Comparison of ENCODE assay signal across 8 cellular contexts in the genomic region with DNA sequence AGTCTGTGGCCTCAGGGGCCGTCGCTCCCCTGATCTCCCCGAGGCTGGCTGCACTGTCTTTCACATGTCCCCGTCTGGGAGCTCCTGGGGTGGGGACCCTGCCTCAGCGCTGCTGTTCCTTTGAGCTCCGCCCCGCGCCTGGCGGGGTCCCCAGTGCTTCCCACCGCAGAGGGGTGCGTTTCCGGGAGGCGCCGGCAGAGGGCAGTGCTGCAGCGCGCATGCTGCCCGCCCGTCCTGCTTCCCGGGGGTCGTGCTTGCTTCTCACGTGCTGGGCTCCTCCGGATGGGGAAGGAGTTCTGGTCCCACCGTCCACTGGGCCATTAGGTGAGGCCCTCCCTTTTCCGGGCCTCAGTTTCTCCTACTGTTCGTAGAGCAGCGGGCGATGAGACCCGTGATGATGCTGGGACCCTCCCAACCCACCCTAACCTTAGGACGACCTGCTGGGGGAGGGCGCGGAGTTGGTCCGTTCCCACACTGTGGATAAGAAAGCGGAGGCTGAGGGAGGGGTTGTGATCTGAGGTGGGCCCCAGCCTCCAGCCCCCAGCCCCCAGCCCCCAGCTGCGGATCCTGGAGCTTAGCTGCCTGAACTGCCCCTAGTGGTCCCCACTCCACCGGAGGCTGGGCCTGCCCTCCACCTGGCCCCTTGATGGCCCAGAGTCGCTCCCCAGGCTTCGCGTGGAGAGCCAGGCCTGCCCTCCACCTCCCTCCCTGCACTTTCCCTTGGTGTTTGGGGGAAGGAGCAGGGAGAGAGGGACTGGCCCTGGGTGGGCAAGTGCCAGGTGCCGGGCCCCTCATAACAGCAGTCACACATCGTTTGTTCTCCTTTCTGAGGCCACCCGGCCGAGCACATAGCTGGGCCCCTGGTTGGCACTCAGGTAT. TPM values are rescaled to one million over a fixed set of nuclear protein-coding genes. Genes with fewer than 3 reads are reported as not detected.
DNase-seq lines count a peak whose midpoint lies in the region; ATAC-seq, FAIRE-seq and TF ChIP-seq lines count a peak whose summit lies in the region.

No MANE protein-coding gene starts in this region.

- H3K9ac ChIP-seq in HCT116 (ENCODE audit: low read length), result no peak overlapping the region
- no peak overlapping the region for H3K9ac ChIP-seq in endothelial cell of umbilical vein (replicated peaks; ENCODE audit: extremely low read depth, insufficient read depth, low read length)

- no peak overlapping the region for H3K4me3 ChIP-seq in HCT116 (replicated peaks in 1 of 2; ENCODE audit: low read depth in 1 of 2, low read length in 2 of 2)
- no peak overlapping the region for H3K4me3 ChIP-seq in endothelial cell of umbilical vein (replicated peaks in 1 of 3; ENCODE audit: insufficient read depth in 1 of 3, low read depth in 1 of 3, low read length in 3 of 3)
- no peak overlapping the region for H3K4me3 ChIP-seq in ovary

- no peaks in the 10 kb centered on the region for H3K9me2 ChIP-seq in HCT116 (ENCODE audit: insufficient read depth)

- DNase-seq in CD14-positive monocyte (ENCODE audit: low spot score) (no peak), HCT116 (ENCODE audit: low read depth, low spot score) (no peak), endothelial cell of umbilical vein (ENCODE audit: low read depth, low spot score) (peak; percentile 11), ovary (peak in 3 of 5 donors; percentile 52 to 75 (median 68))
- DNase-seq in activated CD4-positive, alpha-beta T cell treated with anti-CD3 and anti-CD28 coated beads, Interleukin-2, amount 10 ng/mL, durations not matched to agents 24 days and 14 days, result peak; percentile 82

- dilution Hi-C loops in endothelial cell of umbilical vein (cut with MboI; ENCODE audit: extremely low pct_ligation_motif_present, low sequenced_read_pairs), result no loop called here

- H3K4me3 Mint-ChIP-seq in CD14-positive monocyte, result no peak overlapping the region
- no peak overlapping the region for H3K4me3 Mint-ChIP-seq in activated CD4-positive, alpha-beta T cell treated with anti-CD3 and anti-CD28 coated beads, Interleukin-2, amount 10 ng/mL, durations not matched to agents 24 days and 14 days

- H3K27ac ChIP-seq in HCT116 (ENCODE audit: low read depth, low read length) (no peak overlapping the region), endothelial cell of umbilical vein (ENCODE audit: insufficient read depth, low read depth, low read length) (no peak overlapping the region), ovary (peak overlapping the region in 1 of 2 donors; percentile 10)

- no peak for TF ChIP-seq POLR2A in HCT116 (IDR thresholded peaks at IDR 0.05; ENCODE audit: borderline replicate concordance, extremely low read depth, insufficient read depth, insufficient read length)
- no peak for TF ChIP-seq POLR2A in endothelial cell of umbilical vein (IDR thresholded peaks at IDR 0.05; ENCODE audit: low read depth, low read length)
- no peak for TF ChIP-seq POLR2A in ovary (IDR thresholded peaks at IDR 0.05)

- H3K27me3 Mint-ChIP-seq in CD14-positive monocyte (ENCODE audit: low read depth in 3 of 3), result peaks cover 3 to 7% (median 4%) of the 10 kb centered on the region in 3 donors
- no peaks in the 10 kb centered on the region for H3K27me3 Mint-ChIP-seq in activated CD4-positive, alpha-beta T cell treated with anti-CD3 and anti-CD28 coated beads, Interleukin-2, amount 10 ng/mL, durations not matched to agents 24 days and 14 days

- no peaks in the 10 kb centered on the region for H3K36me3 ChIP-seq in HCT116 (ENCODE audit: control insufficient read depth in 1 of 2, insufficient read depth in 2 of 2, low read length in 2 of 2)
- no peaks in the 10 kb centered on the region for H3K36me3 ChIP-seq in endothelial cell of umbilical vein (ENCODE audit: control insufficient read depth in 2 of 2, extremely low read depth in 1 of 2, insufficient read depth in 2 of 2, low read length in 2 of 2)
- H3K36me3 ChIP-seq in ovary, result no peaks in the 10 kb centered on the region

- TF ChIP-seq EP300 in ovary (IDR thresholded peaks at IDR 0.05), result no peak

- CTCF ChIA-PET in HCT116 (lab: Charles Lee), result interaction anchor here (1.0 to 1.7 kb wide), 7 partner anchors 9 to 312 kb away, joined by 3 to 15 read pairs (median 4); no protein-coding TSS in a partner anchor
- CTCF ChIA-PET in endothelial cell of umbilical vein (lab: Charles Lee), result interaction anchor here (0.6 to 3.3 kb wide), 19 partner anchors 9 to 1395 kb away, joined by 3 to 16 read pairs (median 4); partner anchors contain the start of gene CPZ

- ATAC-seq in HCT116 (peak; percentile 67), GM18907 (IDR thresholded peaks at IDR 0.05; ENCODE audit: unreplicated experiment) (no peak), HG03039 (IDR thresholded peaks at IDR 0.05; ENCODE audit: unreplicated experiment) (no peak), GM21737 (IDR thresholded peaks at IDR 0.05; ENCODE audit: unreplicated experiment) (no peak)

- no peaks in the 10 kb centered on the region for H3K9me3 Mint-ChIP-seq in CD14-positive monocyte
- no peaks in the 10 kb centered on the region for H3K9me3 Mint-ChIP-seq in activated CD4-positive, alpha-beta T cell treated with anti-CD3 and anti-CD28 coated beads, Interleukin-2, amount 10 ng/mL, durations not matched to agents 24 days and 14 days

- H3K9me1 ChIP-seq in endothelial cell of umbilical vein (replicated peaks; ENCODE audit: control insufficient read depth, extremely low read depth, insufficient read depth, low read length), result no peaks in the 10 kb centered on the region

- H3K36me3 Mint-ChIP-seq in CD14-positive monocyte, result no peaks in the 10 kb centered on the region
- no peaks in the 10 kb centered on the region for H3K36me3 Mint-ChIP-seq in activated CD4-positive, alpha-beta T cell treated with anti-CD3 and anti-CD28 coated beads, Interleukin-2, amount 10 ng/mL, durations not matched to agents 24 days and 14 days (ENCODE audit: low read depth)

- TF ChIP-seq CTCF in CD14-positive monocyte (IDR thresholded peaks at IDR 0.05), result peak; percentile 99
- TF ChIP-seq CTCF in HCT116 (IDR thresholded peaks at IDR 0.05 in 2 of 3, conservative IDR thresholded peaks at IDR 0.05 in 1 of 3; ENCODE audit: borderline replicate concordance in 1 of 3, insufficient read depth in 1 of 3, low read depth in 2 of 3, low read length in 2 of 3), result peak; percentile 62 to 95 (median 92); a peak in 5 of 6 replicates
- peak; percentile 89 to 97 for TF ChIP-seq CTCF in endothelial cell of umbilical vein (IDR thresholded peaks at IDR 0.05; ENCODE audit: extremely low read depth in 1 of 2, insufficient read depth in 1 of 2, low read depth in 1 of 2, low read length in 2 of 2)
- peak; percentile 71 to 88 (median 81) for TF ChIP-seq CTCF in ovary (IDR thresholded peaks at IDR 0.05)

- no peaks in the 10 kb centered on the region for H3K4me1 Mint-ChIP-seq in CD14-positive monocyte
- H3K4me1 Mint-ChIP-seq in activated CD4-positive, alpha-beta T cell treated with anti-CD3 and anti-CD28 coated beads, Interleukin-2, amount 10 ng/mL, durations not matched to agents 24 days and 14 days, result no peaks in the 10 kb centered on the region

- H2AFZ ChIP-seq in HCT116 (ENCODE audit: low read depth, low read length, poor library complexity, severe bottlenecking), result no peak overlapping the region
- H2AFZ ChIP-seq in endothelial cell of umbilical vein (ENCODE audit: low read depth, low read length), result no peak overlapping the region

- POLR2A ChIA-PET in HCT116 (lab: Charles Lee), result no interaction called here
- POLR2A ChIA-PET in endothelial cell of umbilical vein (lab: Charles Lee), result no interaction called here

- RAD21 ChIA-PET in HCT116 (lab: Charles Lee; ENCODE audit: low non-redundant PET in 1 of 2, low total read pairs in 2 of 2, uncharacterized antibody in 2 of 2, unreplicated experiment in 2 of 2), result interaction anchor here in 1 of 2 experiments (0.9 to 1.2 kb wide), 2 partner anchors 309 to 310 kb away, joined by 3 read pairs; no protein-coding TSS in a partner anchor

- H3K4me2 ChIP-seq in HCT116 (ENCODE audit: low read length), result no peak overlapping the region
- H3K4me2 ChIP-seq in endothelial cell of umbilical vein (ENCODE audit: insufficient read depth, low read length), result no peak overlapping the region

- no peaks in the 10 kb centered on the region for H4K20me1 ChIP-seq in HCT116 (ENCODE audit: insufficient read depth)
- no peaks in the 10 kb centered on the region for H4K20me1 ChIP-seq in endothelial cell of umbilical vein (replicated peaks; ENCODE audit: control insufficient read depth, extremely low read depth, insufficient read depth, low read length)

- H3K27ac Mint-ChIP-seq in CD14-positive monocyte, result no peak overlapping the region
- H3K27ac Mint-ChIP-seq in activated CD4-positive, alpha-beta T cell treated with anti-CD3 and anti-CD28 coated beads, Interleukin-2, amount 10 ng/mL, durations not matched to agents 24 days and 14 days, result no peak overlapping the region

- FAIRE-seq in endothelial cell of umbilical vein (lab: Jason Lieb, UNC), result no peak

- H3K9me3 ChIP-seq in HCT116 (ENCODE audit: control insufficient read depth in 1 of 2, insufficient read depth in 1 of 2, low read depth in 1 of 2, low read length in 2 of 2) (no peaks in the 10 kb centered on the region), endothelial cell of umbilical vein (replicated peaks; ENCODE audit: control insufficient read depth, insufficient read depth, low read length) (no peaks in the 10 kb centered on the region), ovary (no peaks in the 10 kb centered on the region)

- intact Hi-C loops in CD14-positive monocyte (cut with micrococcal nuclease) (no loop called here), HCT116 (cut with micrococcal nuclease) (loop anchor here (10.0 kb wide), 1 partner anchor 277 kb away; no protein-coding TSS in a partner anchor), endothelial cell of umbilical vein (cut with micrococcal nuclease) (no loop called here), ovary (cut with DNase I) (loop anchor here in 1 of 4 donors (10.0 kb wide), 1 partner anchor 363 kb away; no protein-coding TSS in a partner anchor)
- intact Hi-C loops in activated CD4-positive, alpha-beta T cell treated with anti-CD3 and anti-CD28 coated beads, Interleukin-2, amount 10 ng/mL, durations not matched to agents 24 days and 14 days (cut with micrococcal nuclease), result no loop called here

- BruUV-seq in HCT116 (replicated peaks; lab: Mats Ljungman, UMichigan) (no TSS peak), endothelial cell of umbilical vein (replicated peaks; lab: Mats Ljungman, UMichigan) (no TSS peak)

- H3K4me1 ChIP-seq in HCT116 (ENCODE audit: control insufficient read depth in 1 of 2, insufficient read depth in 2 of 2, low read length in 2 of 2), result no peaks in the 10 kb centered on the region
- no peaks in the 10 kb centered on the region for H3K4me1 ChIP-seq in endothelial cell of umbilical vein (ENCODE audit: control insufficient read depth, extremely low read depth, insufficient read depth, low read length)
- no peaks in the 10 kb centered on the region for H3K4me1 ChIP-seq in ovary (ENCODE audit: insufficient read depth)

- peak; percentile 79 for TF ChIP-seq RAD21 in HCT116 (IDR thresholded peaks at IDR 0.05; ENCODE audit: low read depth)

- H3K79me2 ChIP-seq in HCT116 (ENCODE audit: insufficient read depth, low read length) (no peaks in the 10 kb centered on the region), endothelial cell of umbilical vein (ENCODE audit: control insufficient read depth, insufficient read depth, low read length) (no peaks in the 10 kb centered on the region)

- 35 to 41% (median 39%) methylated on average over 41 to 42 of the region's 42 CpGs for WGBS in ovary, 3 donors

- H3K27me3 ChIP-seq in HCT116 (ENCODE audit: insufficient read depth, low read length) (0 out of 2 replicates have a peak, but pooled peaks cover 4% of the 10 kb centered on the region), endothelial cell of umbilical vein (ENCODE audit: control insufficient read depth in 2 of 2, insufficient read depth in 2 of 2, low read length in 2 of 2) (no peaks in the 10 kb centered on the region), ovary (no peaks in the 10 kb centered on the region)

RNA-seq across cellular contexts. Expression of gene CPZ, which starts 15.3 kb away (rescaled TPM):
- polyA plus RNA-seq in CD14-positive monocyte (not detected), endothelial cell of umbilical vein (not detected in 2 replicates), ovary (100 to 1,000 TPM in 1 of 2 donors, 10 to 100 TPM in 1; 51.0 to 170 TPM)
- total RNA-seq in HCT116 (2021; ENCODE audit: unreplicated experiment) (not detected), endothelial cell of umbilical vein (not detected in 2 replicates), ovary (100 to 1,000 TPM in 4 of 7 donors, 10 to 100 TPM in 3; 55.9 to 212 (median 129) TPM)
- 0.14 and 0.19 TPM in 2 replicates for polyA plus RNA-seq in HCT116 (2012)
- not detected in 2 replicates for total RNA-seq in activated CD4-positive, alpha-beta T cell treated with anti-CD3 and anti-CD28 coated beads, Interleukin-2, amount 10 ng/mL, durations not matched to agents 24 days and 14 days
- not detected in 2 replicates for polyA plus RNA-seq in endothelial cell of umbilical vein (2011; cell fraction: cytosol; rRNA removed)
- polyA plus RNA-seq in endothelial cell of umbilical vein (2011; cell fraction: nucleus; rRNA removed), result not detected in 2 replicates
- not detected in 2 replicates for polyA plus RNA-seq in endothelial cell of umbilical vein (2012)
- not detected in 2 replicates for polyA minus RNA-seq in endothelial cell of umbilical vein
- 0.61 TPM for polyA minus RNA-seq in endothelial cell of umbilical vein (2011; cell fraction: cytosol; rRNA and poly(A)+ RNA removed)
- not detected in 2 replicates for polyA minus RNA-seq in endothelial cell of umbilical vein (2011; cell fraction: nucleus; rRNA and poly(A)+ RNA removed)

RNA-seq across cellular contexts. Expression of gene GPR78, which starts 27.6 kb away (rescaled TPM):
- polyA plus RNA-seq in CD14-positive monocyte (not detected), endothelial cell of umbilical vein (not detected in 2 replicates), ovary (1 to 10 TPM; 1.6 to 5.4 TPM)
- total RNA-seq in HCT116 (2021; ENCODE audit: unreplicated experiment) (not detected), endothelial cell of umbilical vein (not detected in 2 replicates), ovary (10 to 100 TPM in 1 of 7 donors, 1 to 10 TPM in 6; 1.0 to 14.7 (median 6.5) TPM)
- polyA plus RNA-seq in HCT116 (2012), result 0.04 and 0.05 TPM in 2 replicates
- total RNA-seq in activated CD4-positive, alpha-beta T cell treated with anti-CD3 and anti-CD28 coated beads, Interleukin-2, amount 10 ng/mL, durations not matched to agents 24 days and 14 days, result not detected in 2 replicates
- not detected in 2 replicates for polyA plus RNA-seq in endothelial cell of umbilical vein (2011; cell fraction: cytosol; rRNA removed)
- polyA plus RNA-seq in endothelial cell of umbilical vein (2011; cell fraction: nucleus; rRNA removed), result not detected in 2 replicates
- not detected in 2 replicates for polyA plus RNA-seq in endothelial cell of umbilical vein (2012)
- polyA minus RNA-seq in endothelial cell of umbilical vein, result not detected in 2 replicates
- polyA minus RNA-seq in endothelial cell of umbilical vein (2011; cell fraction: cytosol; rRNA and poly(A)+ RNA removed), result not detected
- polyA minus RNA-seq in endothelial cell of umbilical vein (2011; cell fraction: nucleus; rRNA and poly(A)+ RNA removed), result not detected in 2 replicates

Comparison
In these comparisons a context has a peak if more than half of its experiments do, and no peak if none do; other contexts are left out.
1. DNase-seq: peak in activated CD4-positive, alpha-beta T cell treated with anti-CD3 and anti-CD28 coated beads, Interleukin-2, amount 10 ng/mL, durations not matched to agents 24 days and 14 days (single experiment), endothelial cell of umbilical vein (single experiment) and ovary (3 of 5); none in CD14-positive monocyte (single experiment) and HCT116 (single experiment).
2. RNA of gene CPZ, which starts 15.3 kb away (total RNA-seq): 55.9 to 212 TPM in ovary; not detected in HCT116 (single experiment), not detected in activated CD4-positive, alpha-beta T cell treated with anti-CD3 and anti-CD28 coated beads, Interleukin-2, amount 10 ng/mL, durations not matched to agents 24 days and 14 days and not detected in endothelial cell of umbilical vein; every median in the first group is over 10 times any median in the second.
3. Peak in every context shown above with its lines, with median percentiles within 50 percentile points of each other: CTCF ChIP-seq.